Comparison of ENCODE assay signal across 8 cellular contexts in genomic region chr12:64403708-64404469, GRCh38. TPM values are rescaled to one million over a fixed set of nuclear protein-coding genes. Genes with fewer than 3 reads are reported as not detected.
A peak's percentile ranks its signal among the peaks of the same experiment; 100 is the strongest.
DNase-seq lines count a peak whose midpoint lies in the region; ATAC-seq and TF ChIP-seq lines count a peak whose summit lies in the region.

TSS of gene XPOT (plus strand) at chr12:64404392. CDS start at chr12:64410036, 5,644 bp downstream.

- peak; percentile 91 for TF ChIP-seq POLR2A in right lobe of liver (IDR thresholded peaks at IDR 0.05)

- H3K4me3 ChIP-seq in dorsolateral prefrontal cortex (peak within 1 kb of the TSS; percentile 62 to 99 (median 91)), right lobe of liver (peak within 1 kb of the TSS; percentile 93 to 98 (median 97))

- peak within 1 kb of the TSS; percentile 94 for H3K27ac Mint-ChIP-seq in CD4-positive, alpha-beta T cell

- H3K27me3 ChIP-seq in CD4-positive, alpha-beta T cell (ENCODE audit: control insufficient read depth, insufficient read depth, low read length), result no peaks in the 10 kb centered on the region
- H3K27me3 ChIP-seq in dorsolateral prefrontal cortex (no peaks in the 10 kb centered on the region), right lobe of liver (no peaks in the 10 kb centered on the region)

- 29% methylated on average over 17 of the region's 60 CpGs for WGBS in right lobe of liver (ENCODE audit: insufficient coverage, low coverage, low lambda C conversion rate, missing lambda C conversion rate)

- H3K9me3 ChIP-seq in CD4-positive, alpha-beta T cell (ENCODE audit: control insufficient read depth, low read length), result no peaks in the 10 kb centered on the region
- H3K9me3 ChIP-seq in right lobe of liver, result no peaks in the 10 kb centered on the region

- TF ChIP-seq CTCF in CD4-positive, alpha-beta T cell (IDR thresholded peaks at IDR 0.05), result no peak
- peak in 37 of 56 donors; percentile 6 to 54 (median 31) for TF ChIP-seq CTCF in dorsolateral prefrontal cortex (IDR thresholded peaks at IDR 0.05 in 54 of 56, conservative IDR thresholded peaks at IDR 0.05 in 2 of 56; ENCODE audit: low read depth in 1 of 56, partially characterized antibody in 56 of 56)
- no peak for TF ChIP-seq CTCF in right lobe of liver (IDR thresholded peaks at IDR 0.05)

- POLR2A ChIA-PET in CD4-positive, alpha-beta T cell (lab: Charles Lee), result interaction anchor here (0.5 to 2.1 kb wide), 12 partner anchors 8 to 1765 kb away, joined by 3 to 17 read pairs (median 4); partner anchors contain the start of genes C12orf56, GNS, KICS2 and LEMD3

- intact Hi-C loops in CD4-positive, alpha-beta T cell (cut with DNase I, micrococcal nuclease), result loop anchor here (2.0 to 10.0 kb wide), 8 partner anchors 48 to 1731 kb away; partner anchors contain the start of genes KICS2 (in 2 of the 2), GNS (in 1 of the 2), LLPH (in 1 of the 2) and TBK1 (in 1 of the 2)
- intact Hi-C loops in dorsolateral prefrontal cortex (cut with DNase I) (loop anchor here (2.0 to 10.0 kb wide), 5 partner anchors 48 to 577 kb away; partner anchors contain the start of genes SRGAP1 (in 2 of the 2) and TBK1 (in 2 of the 2)), right lobe of liver (cut with DNase I) (no loop called here)

- H3K4me3 Mint-ChIP-seq in CD4-positive, alpha-beta T cell, result peak within 1 kb of the TSS; percentile 98

- H3K27me3 Mint-ChIP-seq in CD4-positive, alpha-beta T cell, result no peaks in the 10 kb centered on the region

- H3K36me3 ChIP-seq in right lobe of liver, result no peaks in the 10 kb centered on the region

- peak within 1 kb of the TSS; percentile 83 for H3K27ac ChIP-seq in CD4-positive, alpha-beta T cell (ENCODE audit: low read depth, low read length)
- H3K27ac ChIP-seq in dorsolateral prefrontal cortex (peak within 1 kb of the TSS; percentile 79 to 99 (median 95)), right lobe of liver (peak within 1 kb of the TSS; percentile 89 to 98 (median 90))

- ATAC-seq in CD4-positive, alpha-beta T cell (ENCODE audit: poor library complexity), result peak; percentile 94
- ATAC-seq in GM19452 (IDR thresholded peaks at IDR 0.05; ENCODE audit: unreplicated experiment) (peak; percentile 95), HG03575 (IDR thresholded peaks at IDR 0.05; ENCODE audit: extremely low read depth, insufficient number of reproducible peaks, low FRiP score, unreplicated experiment) (peak; percentile 93), right lobe of liver (peak; percentile 92 to 98 (median 94))

- peak; percentile 82 to 93 (median 88) for DNase-seq in CD4-positive, alpha-beta T cell
- DNase-seq in NCI-H82 (lab: John Stamatoyannopoulos, UW) (peak; percentile 98), dorsolateral prefrontal cortex (peak; percentile 77 to 94 (median 91)), right lobe of liver (peak; percentile 96)
- DNase-seq in activated CD4-positive, alpha-beta T cell treated with anti-CD3 and anti-CD28 coated beads, Interleukin-2, amount 50 U/mL, for 48 hours, result peak; percentile 89 to 91
- DNase-seq in stimulated activated CD4-positive, alpha-beta T cell treated with anti-CD3 and anti-CD28 coated beads, Interleukin-4, amount 100 ng/mL, for 48 hours (ENCODE audit: low read depth in 2 of 2), result peak; percentile 81 to 91

- H3K9me3 Mint-ChIP-seq in CD4-positive, alpha-beta T cell, result no peaks in the 10 kb centered on the region

- peaks cover 10% of the 10 kb centered on the region for H3K36me3 Mint-ChIP-seq in CD4-positive, alpha-beta T cell (ENCODE audit: low read depth)

- peaks cover 36% of the 10 kb centered on the region for H3K4me1 Mint-ChIP-seq in CD4-positive, alpha-beta T cell (ENCODE audit: low read depth)

- CTCF ChIA-PET in CD4-positive, alpha-beta T cell (lab: Charles Lee), result no interaction called here

- H3K4me1 ChIP-seq in right lobe of liver, result peaks cover 0 to 30% (median 11%) of the 10 kb centered on the region in 4 donors

RNA-seq across cellular contexts. Expression of gene XPOT, which starts in this region (rescaled TPM):
- total RNA-seq in CD4-positive, alpha-beta T cell, result 10 to 100 TPM; 39.6 to 40.0 TPM
- 10 to 100 TPM; 47.3 to 92.9 (median 68.0) TPM for total RNA-seq in dorsolateral prefrontal cortex
- 10 to 100 TPM; 27.3 to 43.9 (median 34.0) TPM for total RNA-seq in right lobe of liver

Comparison
In these comparisons a context has a peak if more than half of its experiments do, and no peak if none do; other contexts are left out.
1. Peak in every context shown above with its lines: DNase-seq, ATAC-seq, H3K4me3 ChIP-seq and H3K27ac ChIP-seq.
2. CTCF ChIP-seq: peak in dorsolateral prefrontal cortex (37 of 56); none in CD4-positive, alpha-beta T cell (single experiment) and right lobe of liver (0 of 4).
3. intact Hi-C loops: an anchor here in CD4-positive, alpha-beta T cell (2.0 to 10.0 kb wide) and dorsolateral prefrontal cortex (2.0 to 10.0 kb wide); none called in right lobe of liver.